In genomic region chr4:166162327-166162726, GRCh38 we compare ENCODE assay signal across 27 cellular contexts.
"Had no signal": no experiment of that assay in that cellular context is flagged by ENCODE, and none has a peak within 500 bp of the region (broad histone marks: within the 10 kb centered on the region; RNA-seq: fewer than 3 reads in every experiment).

No MANE protein-coding gene starts in this region.

- H3K4me3 ChIP-seq: ascending aorta, breast epithelium, cardiac muscle cell, colonic mucosa had no signal

- H3K27ac ChIP-seq: ascending aorta, breast epithelium, cardiac muscle cell, colonic mucosa had no signal

- H3K9me3 ChIP-seq: ascending aorta, breast epithelium, colonic mucosa had no signal

- DNase-seq: activated CD4-positive, alpha-beta memory T cell treated with anti-CD3 and anti-CD28 coated beads, Interleukin-2, amount 10 ng/mL, durations not matched to agents 7 days and 5 days; activated CD4-positive, alpha-beta T cell treated with anti-CD3 and anti-CD28 coated beads for 36 hours; activated CD4-positive, alpha-beta T cell treated with anti-CD3 and anti-CD28 coated beads, Interleukin-2, amount 10 ng/mL, durations not matched to agents 24 days and 14 days; activated CD4-positive, alpha-beta T cell treated with anti-CD3 and anti-CD28 coated beads, Interleukin-2, amount 50 U/mL, for 4 hours; activated CD4-positive, CD25-positive, alpha-beta regulatory T cell; activated CD4-positive, CD25-positive, alpha-beta regulatory T cell treated with anti-CD3 and anti-CD28 coated beads, Interleukin-2, amount 50 U/mL, for 72 hours; activated CD8-positive, alpha-beta memory T cell treated with anti-CD3 and anti-CD28 coated beads, Interleukin-2, amount 50 U/mL, for 48 hours; activated gamma-delta T cell; activated naive CD4-positive, alpha-beta T cell; activated naive CD4-positive, alpha-beta T cell treated with anti-CD3 and anti-CD28 coated beads, Interleukin-2, amount 10 ng/mL, durations not matched to agents 7 days and 5 days; activated naive CD8-positive, alpha-beta T cell treated with anti-CD3 and anti-CD28 coated beads, Interleukin-2, amount 10 ng/mL, durations not matched to agents 7 days and 5 days; activated T-cell treated with anti-CD3 and anti-CD28 coated beads for 4 hours; activated T-cell treated with anti-CD3 and anti-CD28 coated beads, Interleukin-2, amount 50 U/mL, for 24 hours; activated T-cell treated with anti-CD3 and anti-CD28 coated beads, Interleukin-2, amount 50 U/mL, for 72 hours; central memory CD4-positive, alpha-beta T cell; cerebellar nuclear complex; colonic mucosa; effector memory CD4-positive, alpha-beta T cell; endodermal cell; foreskin fibroblast; head of caudate nucleus; T-helper 2 cell had no signal

- H3K36me3 Mint-ChIP-seq: activated naive CD4-positive, alpha-beta T cell treated with anti-CD3 and anti-CD28 coated beads, Interleukin-2, amount 10 ng/mL, durations not matched to agents 7 days and 5 days; activated naive CD4-positive, alpha-beta T cell treated with anti-CD3 and anti-CD28 coated beads, Interleukin-2, amount 50 U/mL, for 72 hours; activated naive CD8-positive, alpha-beta T cell treated with anti-CD3 and anti-CD28 coated beads, Interleukin-2, amount 10 ng/mL, durations not matched to agents 7 days and 5 days; brain had no signal

- H3K36me3 ChIP-seq: ascending aorta, breast epithelium, cardiac muscle cell, colonic mucosa had no signal

- H3K4me1 Mint-ChIP-seq: activated CD4-positive, alpha-beta memory T cell treated with anti-CD3 and anti-CD28 coated beads, Interleukin-2, amount 10 ng/mL, durations not matched to agents 7 days and 5 days; activated CD4-positive, alpha-beta T cell treated with anti-CD3 and anti-CD28 coated beads for 36 hours; activated CD4-positive, alpha-beta T cell treated with anti-CD3 and anti-CD28 coated beads, Interleukin-2, amount 10 ng/mL, durations not matched to agents 24 days and 14 days; activated naive CD4-positive, alpha-beta T cell treated with anti-CD3 and anti-CD28 coated beads, Interleukin-2, amount 10 ng/mL, durations not matched to agents 7 days and 5 days; endodermal cell had no signal

- H3K4me3 Mint-ChIP-seq: activated CD4-positive, alpha-beta memory T cell treated with anti-CD3 and anti-CD28 coated beads, Interleukin-2, amount 10 ng/mL, durations not matched to agents 7 days and 5 days; activated CD4-positive, alpha-beta T cell treated with anti-CD3 and anti-CD28 coated beads for 36 hours; activated CD4-positive, alpha-beta T cell treated with anti-CD3 and anti-CD28 coated beads, Interleukin-2, amount 10 ng/mL, durations not matched to agents 24 days and 14 days; activated naive CD4-positive, alpha-beta T cell treated with anti-CD3 and anti-CD28 coated beads, Interleukin-2, amount 10 ng/mL, durations not matched to agents 7 days and 5 days; activated naive CD8-positive, alpha-beta T cell treated with anti-CD3 and anti-CD28 coated beads, Interleukin-2, amount 10 ng/mL, durations not matched to agents 7 days and 5 days; activated T-cell treated with anti-CD3 and anti-CD28 coated beads, Interleukin-2, amount 50 U/mL, for 24 hours; activated T-cell treated with anti-CD3 and anti-CD28 coated beads, Interleukin-2, amount 50 U/mL, for 72 hours; brain; endodermal cell had no signal

- H3K9me3 Mint-ChIP-seq: activated CD4-positive, alpha-beta memory T cell treated with anti-CD3 and anti-CD28 coated beads, Interleukin-2, amount 10 ng/mL, durations not matched to agents 7 days and 5 days; activated CD4-positive, alpha-beta T cell treated with anti-CD3 and anti-CD28 coated beads, Interleukin-2, amount 10 ng/mL, durations not matched to agents 24 days and 14 days; activated naive CD4-positive, alpha-beta T cell treated with anti-CD3 and anti-CD28 coated beads, Interleukin-2, amount 10 ng/mL, durations not matched to agents 7 days and 5 days; activated naive CD4-positive, alpha-beta T cell treated with anti-CD3 and anti-CD28 coated beads, Interleukin-2, amount 50 U/mL, for 72 hours; activated naive CD8-positive, alpha-beta T cell treated with anti-CD3 and anti-CD28 coated beads, Interleukin-2, amount 10 ng/mL, durations not matched to agents 7 days and 5 days; activated T-cell treated with anti-CD3 and anti-CD28 coated beads, Interleukin-2, amount 50 U/mL, for 24 hours; activated T-cell treated with anti-CD3 and anti-CD28 coated beads, Interleukin-2, amount 50 U/mL, for 72 hours; endodermal cell had no signal

- H3K27me3 Mint-ChIP-seq: activated CD4-positive, alpha-beta memory T cell treated with anti-CD3 and anti-CD28 coated beads, Interleukin-2, amount 10 ng/mL, durations not matched to agents 7 days and 5 days; activated CD4-positive, alpha-beta T cell treated with anti-CD3 and anti-CD28 coated beads for 36 hours; activated CD4-positive, alpha-beta T cell treated with anti-CD3 and anti-CD28 coated beads, Interleukin-2, amount 10 ng/mL, durations not matched to agents 24 days and 14 days; activated naive CD4-positive, alpha-beta T cell treated with anti-CD3 and anti-CD28 coated beads, Interleukin-2, amount 10 ng/mL, durations not matched to agents 7 days and 5 days; activated naive CD8-positive, alpha-beta T cell treated with anti-CD3 and anti-CD28 coated beads, Interleukin-2, amount 10 ng/mL, durations not matched to agents 7 days and 5 days; activated T-cell treated with anti-CD3 and anti-CD28 coated beads, Interleukin-2, amount 50 U/mL, for 24 hours had no signal

- H3K27ac Mint-ChIP-seq: activated CD4-positive, alpha-beta memory T cell treated with anti-CD3 and anti-CD28 coated beads, Interleukin-2, amount 10 ng/mL, durations not matched to agents 7 days and 5 days; activated CD4-positive, alpha-beta T cell treated with anti-CD3 and anti-CD28 coated beads for 36 hours; activated CD4-positive, alpha-beta T cell treated with anti-CD3 and anti-CD28 coated beads, Interleukin-2, amount 10 ng/mL, durations not matched to agents 24 days and 14 days; activated naive CD4-positive, alpha-beta T cell treated with anti-CD3 and anti-CD28 coated beads, Interleukin-2, amount 10 ng/mL, durations not matched to agents 7 days and 5 days; activated naive CD4-positive, alpha-beta T cell treated with anti-CD3 and anti-CD28 coated beads, Interleukin-2, amount 50 U/mL, for 72 hours; activated naive CD8-positive, alpha-beta T cell treated with anti-CD3 and anti-CD28 coated beads, Interleukin-2, amount 10 ng/mL, durations not matched to agents 7 days and 5 days; activated T-cell treated with anti-CD3 and anti-CD28 coated beads, Interleukin-2, amount 50 U/mL, for 24 hours; activated T-cell treated with anti-CD3 and anti-CD28 coated beads, Interleukin-2, amount 50 U/mL, for 72 hours; brain; endodermal cell had no signal

- H3K27me3 ChIP-seq: ascending aorta, breast epithelium, cardiac muscle cell, colonic mucosa had no signal
